Comparison of ENCODE assay signal across 16 cellular contexts in genomic region chr18:61459896-61460295, GRCh38.
DNase-seq lines count a peak whose midpoint lies in the region; TF ChIP-seq lines count a peak whose summit lies in the region.
"Had no signal": no experiment of that assay in that cellular context is flagged by ENCODE, and none has a peak within 500 bp of the region (broad histone marks: within the 10 kb centered on the region; RNA-seq: fewer than 3 reads in every experiment).

No MANE protein-coding gene starts in this region.

- no peak for TF ChIP-seq CTCF in dorsolateral prefrontal cortex (IDR thresholded peaks at IDR 0.05 in 54 of 56, conservative IDR thresholded peaks at IDR 0.05 in 2 of 56; ENCODE audit: low read depth in 1 of 56, partially characterized antibody in 56 of 56)

- H3K27me3 ChIP-seq in adipocyte (replicated peaks; ENCODE audit: control insufficient read depth, insufficient read depth, low read length) (no peaks in the 10 kb centered on the region), dorsolateral prefrontal cortex (no peaks in the 10 kb centered on the region), layer of hippocampus (ENCODE audit: control insufficient read depth, insufficient read depth, low read length) (no peaks in the 10 kb centered on the region)

- POLR2A ChIA-PET in activated CD4-positive, alpha-beta memory T cell treated with anti-CD3 and anti-CD28 coated beads for 36 hours (lab: Charles Lee) = no interaction called here

- no peak overlapping the region for H3K27ac Mint-ChIP-seq in activated CD4-positive, alpha-beta memory T cell treated with anti-CD3 and anti-CD28 coated beads for 36 hours
- H3K27ac Mint-ChIP-seq: B cell; CD4-positive, alpha-beta T cell; HFFc6 had no signal

- CTCF ChIA-PET in activated CD4-positive, alpha-beta memory T cell treated with anti-CD3 and anti-CD28 coated beads for 36 hours (lab: Charles Lee) = no interaction called here

- intact Hi-C loops in dorsolateral prefrontal cortex (cut with DNase I) = loop anchor here in 1 of 2 donors (2.0 to 5.0 kb wide), 2 partner anchors 27 to 37 kb away; no protein-coding TSS in a partner anchor
- intact Hi-C loops in activated CD4-positive, alpha-beta memory T cell treated with anti-CD3 and anti-CD28 coated beads for 36 hours (cut with micrococcal nuclease) = no loop called here

- DNase-seq in adipocyte (ENCODE audit: low read depth) (peak; percentile 72), dorsolateral prefrontal cortex (no peak), superior temporal gyrus (ENCODE audit: extremely low spot score) (peak; percentile 41), NCI-H748 (lab: John Stamatoyannopoulos, UW; ENCODE audit: unreplicated experiment) (no peak)
- DNase-seq in activated CD4-positive, alpha-beta memory T cell treated with anti-CD3 and anti-CD28 coated beads for 36 hours = no peak
- no peak for DNase-seq in activated CD4-positive, CD25-positive, alpha-beta regulatory T cell treated with anti-CD3 and anti-CD28 coated beads, Interleukin-2, amount 50 U/mL, for 72 hours
- DNase-seq: Calu3; CD4-positive, alpha-beta T cell; DMS53; HFFc6; NCI-H1092; NCI-H146; NCI-H2081 treated with DMSO at 0.1 percent for 48 hours; NCI-H510A treated with DMSO at 0.1 percent for 48 hours had no signal

- peak overlapping the region in 50 of 59 donors; percentile 0 to 87 (median 62) for H3K27ac ChIP-seq in dorsolateral prefrontal cortex
- H3K27ac ChIP-seq in layer of hippocampus (ENCODE audit: low read depth, low read length) = peak overlapping the region; percentile 9

- H3K9me3 ChIP-seq in adipocyte (ENCODE audit: control insufficient read depth, low read length) = no peaks in the 10 kb centered on the region

- H3K4me3 ChIP-seq in adipocyte (ENCODE audit: low read length) = no peak overlapping the region
- H3K4me3 ChIP-seq in dorsolateral prefrontal cortex = peak overlapping the region in 3 of 59 donors; percentile 1 to 7 (median 4)

- H3K36me3 Mint-ChIP-seq in activated CD4-positive, alpha-beta memory T cell treated with anti-CD3 and anti-CD28 coated beads for 36 hours = no peaks in the 10 kb centered on the region

- H3K4me1 Mint-ChIP-seq in activated CD4-positive, alpha-beta memory T cell treated with anti-CD3 and anti-CD28 coated beads for 36 hours (ENCODE audit: low read depth) = no peaks in the 10 kb centered on the region
- H3K4me1 Mint-ChIP-seq: B cell had no signal

- peaks cover 16% of the 10 kb centered on the region for H3K4me1 ChIP-seq in adipocyte (ENCODE audit: control insufficient read depth, insufficient read depth, low read length)

- H3K4me3 Mint-ChIP-seq in activated CD4-positive, alpha-beta memory T cell treated with anti-CD3 and anti-CD28 coated beads for 36 hours = no peak overlapping the region
- H3K4me3 Mint-ChIP-seq: B cell; CD4-positive, alpha-beta T cell; HFFc6 had no signal

- no peaks in the 10 kb centered on the region for H3K27me3 Mint-ChIP-seq in activated CD4-positive, alpha-beta memory T cell treated with anti-CD3 and anti-CD28 coated beads for 36 hours

- no peaks in the 10 kb centered on the region for H3K9me3 Mint-ChIP-seq in activated CD4-positive, alpha-beta memory T cell treated with anti-CD3 and anti-CD28 coated beads for 36 hours
- H3K9me3 Mint-ChIP-seq: CD4-positive, alpha-beta T cell; HFFc6 had no signal

- no peak overlapping the region for H3K9ac ChIP-seq in adipocyte (ENCODE audit: low read length)

- H3K36me3 ChIP-seq in adipocyte (ENCODE audit: control insufficient read depth, insufficient read depth, low read length, severe bottlenecking) = no peaks in the 10 kb centered on the region

Comparison
In these comparisons a context has a peak if more than half of its experiments do, and no peak if none do; other contexts are left out.
1. DNase-seq: peak in adipocyte (single experiment) and superior temporal gyrus (single experiment); none in dorsolateral prefrontal cortex (0 of 10), NCI-H748 (single experiment), activated CD4-positive, alpha-beta memory T cell treated with anti-CD3 and anti-CD28 coated beads for 36 hours (single experiment) and activated CD4-positive, CD25-positive, alpha-beta regulatory T cell treated with anti-CD3 and anti-CD28 coated beads, Interleukin-2, amount 50 U/mL, for 72 hours (single experiment).